ENCODE assay signal across 18 cellular contexts in genomic region chr9:111195779-111196178, GRCh38.
"Had no signal": no experiment of that assay in that cellular context is flagged by ENCODE, and none has a peak within 500 bp of the region (broad histone marks: within the 10 kb centered on the region; RNA-seq: fewer than 3 reads in every experiment).

No MANE protein-coding gene starts in this region.

- H3K27ac ChIP-seq: epithelial cell of prostate, gastrocnemius medialis, right atrium auricular region, tibial artery, upper lobe of right lung had no signal

- H3K4me1 Mint-ChIP-seq: central memory CD8-positive, alpha-beta T cell; immature natural killer cell; naive thymus-derived CD4-positive, alpha-beta T cell; stimulated activated effector memory CD8-positive, alpha-beta T cell treated with anti-CD3 and anti-CD28 coated beads, Interleukin-12 subunit alpha, Interleukin-12 subunit beta, amount 100 ng/mL, for 72 hours had no signal

- H3K4me2 ChIP-seq: smooth muscle cell had no signal

- H3K4me3 Mint-ChIP-seq: central memory CD8-positive, alpha-beta T cell; immature natural killer cell; naive thymus-derived CD4-positive, alpha-beta T cell; stimulated activated effector memory CD8-positive, alpha-beta T cell treated with anti-CD3 and anti-CD28 coated beads, Interleukin-12 subunit alpha, Interleukin-12 subunit beta, amount 100 ng/mL, for 72 hours had no signal

- H3K36me3 Mint-ChIP-seq: immature natural killer cell; stimulated activated effector memory CD8-positive, alpha-beta T cell treated with anti-CD3 and anti-CD28 coated beads, Interleukin-12 subunit alpha, Interleukin-12 subunit beta, amount 100 ng/mL, for 72 hours had no signal

- H3K27ac Mint-ChIP-seq: immature natural killer cell; naive thymus-derived CD4-positive, alpha-beta T cell; stimulated activated effector memory CD8-positive, alpha-beta T cell treated with anti-CD3 and anti-CD28 coated beads, Interleukin-12 subunit alpha, Interleukin-12 subunit beta, amount 100 ng/mL, for 72 hours had no signal

- H3K4me1 ChIP-seq: gastrocnemius medialis, right atrium auricular region, upper lobe of right lung had no signal

- DNase-seq: cortex of kidney; effector memory CD4-positive, alpha-beta T cell; gastrocnemius medialis; glutamatergic neuron; immature natural killer cell; left cardiac atrium; naive thymus-derived CD4-positive, alpha-beta T cell; stimulated activated CD4-positive, alpha-beta T cell treated with anti-CD3 and anti-CD28 coated beads, Interleukin-4, amount 100 ng/mL, for 1 hour; stimulated activated CD8-positive, alpha-beta memory T cell treated with anti-CD3 and anti-CD28 coated beads, Interleukin-4, amount 100 ng/mL, for 48 hours; stimulated activated naive CD8-positive, alpha-beta T cell treated with anti-CD3 and anti-CD28 coated beads, Interleukin-15, Interleukin-2, amounts not matched to agents 100 U/mL and 50 U/mL, for 24 hours; tibial artery; upper lobe of right lung had no signal

- H3K27me3 ChIP-seq: esophagus muscularis mucosa, gastrocnemius medialis, right atrium auricular region, tibial artery, upper lobe of right lung had no signal

- H3K9me3 ChIP-seq: gastrocnemius medialis, tibial artery, upper lobe of right lung had no signal

- H3K36me3 ChIP-seq: esophagus muscularis mucosa, gastrocnemius medialis, right atrium auricular region, tibial artery, upper lobe of right lung had no signal

- ATAC-seq: gastrocnemius medialis; left cardiac atrium; naive thymus-derived CD4-positive, alpha-beta T cell; stimulated activated effector memory CD8-positive, alpha-beta T cell treated with anti-CD3 and anti-CD28 coated beads, Interleukin-12 subunit alpha, Interleukin-12 subunit beta, amount 100 ng/mL, for 72 hours; stimulated activated naive CD8-positive, alpha-beta T cell treated with anti-CD3 and anti-CD28 coated beads, Interleukin-15, Interleukin-2, amounts not matched to agents 100 U/mL and 50 U/mL, for 24 hours; upper lobe of right lung had no signal

- H3K4me3 ChIP-seq: esophagus muscularis mucosa, gastrocnemius medialis, right atrium auricular region, smooth muscle cell, tibial artery, upper lobe of right lung had no signal
